In genomic region chr9:129458155-129458661, GRCh38 we compare ENCODE assay signal across 8 cellular contexts.
DNase-seq lines count a peak whose midpoint lies in the region; ATAC-seq and TF ChIP-seq lines count a peak whose summit lies in the region.

No MANE protein-coding gene starts in this region.

- peak in 6 of 7 experiments; percentile 45 to 78 (median 68) for DNase-seq in CD8-positive, alpha-beta T cell
- peak in 4 of 5 experiments; percentile 36 to 86 (median 57) for DNase-seq in T-helper 2 cell
- no peak for DNase-seq in osteocyte (ENCODE audit: extremely low spot score, unreplicated experiment)
- DNase-seq in middle frontal gyrus (ENCODE audit: extremely low spot score, low spot score) = no peak
- DNase-seq in cerebellar nuclear complex (lab: John Stamatoyannopoulos, UW) = no peak

- POLR2A ChIA-PET in CD8-positive, alpha-beta T cell (lab: Charles Lee) = interaction anchor here (0.9 to 1.8 kb wide), 5 partner anchors 15 to 280 kb away, joined by 3 to 8 read pairs (median 4); partner anchors contain the start of gene IER5L

- peak; percentile 65 for ATAC-seq in CD8-positive, alpha-beta T cell
- ATAC-seq in HG02759 (IDR thresholded peaks at IDR 0.05; ENCODE audit: unreplicated experiment) = peak; percentile 45
- ATAC-seq in GM18498 (IDR thresholded peaks at IDR 0.05; ENCODE audit: unreplicated experiment) = no peak

- intact Hi-C loops in CD8-positive, alpha-beta T cell (cut with DNase I, micrococcal nuclease) = no loop called here
- intact Hi-C loops in dendritic cell treated with granulocyte-macrophage colony-stimulating factor and Interleukin-4, amounts not matched to agents 40 ng/mL and 50 ng/mL, for 4 days (cut with micrococcal nuclease) = no loop called here

- no peaks in the 10 kb centered on the region for H3K36me3 Mint-ChIP-seq in CD8-positive, alpha-beta T cell
- H3K36me3 Mint-ChIP-seq in dendritic cell treated with granulocyte-macrophage colony-stimulating factor and Interleukin-4, amounts not matched to agents 40 ng/mL and 50 ng/mL, for 4 days (ENCODE audit: low read depth) = no peaks in the 10 kb centered on the region
- no peaks in the 10 kb centered on the region for H3K36me3 Mint-ChIP-seq in osteocyte (ENCODE audit: unreplicated experiment)

- no peaks in the 10 kb centered on the region for H3K9me3 ChIP-seq in CD8-positive, alpha-beta T cell (ENCODE audit: low read length)

- H3K4me3 Mint-ChIP-seq in CD8-positive, alpha-beta T cell = peak overlapping the region; percentile 55
- H3K4me3 Mint-ChIP-seq in dendritic cell treated with granulocyte-macrophage colony-stimulating factor and Interleukin-4, amounts not matched to agents 40 ng/mL and 50 ng/mL, for 4 days = no peak overlapping the region
- no peak overlapping the region for H3K4me3 Mint-ChIP-seq in osteocyte (ENCODE audit: unreplicated experiment)

- H3K9me3 Mint-ChIP-seq in CD8-positive, alpha-beta T cell = no peaks in the 10 kb centered on the region
- no peaks in the 10 kb centered on the region for H3K9me3 Mint-ChIP-seq in dendritic cell treated with granulocyte-macrophage colony-stimulating factor and Interleukin-4, amounts not matched to agents 40 ng/mL and 50 ng/mL, for 4 days
- no peaks in the 10 kb centered on the region for H3K9me3 Mint-ChIP-seq in osteocyte (ENCODE audit: unreplicated experiment)

- H3K27ac ChIP-seq in CD8-positive, alpha-beta T cell (ENCODE audit: low read depth, low read length) = peak overlapping the region; percentile 52

- no peaks in the 10 kb centered on the region for H3K27me3 Mint-ChIP-seq in CD8-positive, alpha-beta T cell (ENCODE audit: low read depth)
- H3K27me3 Mint-ChIP-seq in dendritic cell treated with granulocyte-macrophage colony-stimulating factor and Interleukin-4, amounts not matched to agents 40 ng/mL and 50 ng/mL, for 4 days = peaks cover 3% of the 10 kb centered on the region
- no peaks in the 10 kb centered on the region for H3K27me3 Mint-ChIP-seq in osteocyte (ENCODE audit: unreplicated experiment)

- no peaks in the 10 kb centered on the region for H3K27me3 ChIP-seq in CD8-positive, alpha-beta T cell (ENCODE audit: insufficient read depth, low read length)

- peak overlapping the region; percentile 14 for H3K4me3 ChIP-seq in CD8-positive, alpha-beta T cell (ENCODE audit: low read depth, low read length)

- H3K36me3 ChIP-seq in CD8-positive, alpha-beta T cell (ENCODE audit: insufficient read depth, low read length) = no peaks in the 10 kb centered on the region

- CTCF ChIA-PET in CD8-positive, alpha-beta T cell (lab: Charles Lee) = interaction anchor here (0.9 to 1.6 kb wide), 6 partner anchors 21 to 221 kb away, joined by 3 to 4 read pairs (median 3); no protein-coding TSS in a partner anchor

- TF ChIP-seq CTCF in CD8-positive, alpha-beta T cell (IDR thresholded peaks at IDR 0.05) = no peak
- no peak for TF ChIP-seq CTCF in osteocyte (IDR thresholded peaks at IDR 0.05)

- peak overlapping the region; percentile 81 for H3K27ac Mint-ChIP-seq in CD8-positive, alpha-beta T cell
- peak overlapping the region; percentile 63 for H3K27ac Mint-ChIP-seq in dendritic cell treated with granulocyte-macrophage colony-stimulating factor and Interleukin-4, amounts not matched to agents 40 ng/mL and 50 ng/mL, for 4 days
- H3K27ac Mint-ChIP-seq in osteocyte (ENCODE audit: unreplicated experiment) = peak overlapping the region; percentile 82

- H3K4me1 Mint-ChIP-seq in CD8-positive, alpha-beta T cell (ENCODE audit: low read depth) = peaks cover 51% of the 10 kb centered on the region
- peaks cover 49% of the 10 kb centered on the region for H3K4me1 Mint-ChIP-seq in dendritic cell treated with granulocyte-macrophage colony-stimulating factor and Interleukin-4, amounts not matched to agents 40 ng/mL and 50 ng/mL, for 4 days (ENCODE audit: low read depth)
- peaks cover 63% of the 10 kb centered on the region for H3K4me1 Mint-ChIP-seq in osteocyte (ENCODE audit: unreplicated experiment)

- peaks cover 38% of the 10 kb centered on the region for H3K4me1 ChIP-seq in CD8-positive, alpha-beta T cell (ENCODE audit: insufficient read depth, low read length)

Comparison
In these comparisons a context has a peak if more than half of its experiments do, and no peak if none do; other contexts are left out.
1. DNase-seq: peak in CD8-positive, alpha-beta T cell (6 of 7) and T-helper 2 cell (4 of 5); none in osteocyte (single experiment), middle frontal gyrus (single experiment) and cerebellar nuclear complex (0 of 2).
2. Peak in every context shown above with its lines, with median percentiles within 50 percentile points of each other: H3K27ac Mint-ChIP-seq.